Comparison of ENCODE assay signal across 1 cellular context in genomic region chr10:95777638-95778037, GRCh38. TPM values are rescaled to one million over a fixed set of nuclear protein-coding genes. Genes with fewer than 3 reads are reported as not detected.
"Had no signal": no experiment of that assay in that cellular context is flagged by ENCODE, and none has a peak within 500 bp of the region (broad histone marks: within the 10 kb centered on the region; RNA-seq: fewer than 3 reads in every experiment).

No MANE protein-coding gene starts in this region.

RNA-seq across cellular contexts. Expression of gene ENTPD1, which starts 21.7 kb away (rescaled TPM):
- total RNA-seq: progenitor cell of endocrine pancreas had no signal
